ENCODE assay signal across 22 cellular contexts in the genomic region with DNA sequence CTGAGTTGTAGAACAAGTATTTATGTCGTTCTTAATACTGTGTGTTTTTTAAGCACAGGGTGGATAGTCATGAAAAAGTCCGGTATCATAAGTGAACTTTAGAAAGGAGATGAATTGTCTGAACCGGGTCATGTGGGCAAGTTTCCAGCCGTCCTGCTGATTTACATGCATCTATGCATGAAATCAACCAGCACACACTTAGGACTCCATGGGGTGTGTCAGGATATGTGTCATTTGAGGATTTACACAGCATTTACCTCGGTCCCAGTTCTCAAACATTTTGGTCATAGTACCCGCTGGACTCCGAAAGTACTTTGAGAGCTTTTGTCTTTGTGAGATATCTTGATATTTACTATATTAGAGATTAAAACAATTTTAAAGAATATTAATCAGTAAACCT. TPM values are rescaled to one million over a fixed set of nuclear protein-coding genes. Genes with fewer than 3 reads are reported as not detected.
A peak's percentile ranks its signal among the peaks of the same experiment; 100 is the strongest.
DNase-seq lines count a peak whose midpoint lies in the region; ATAC-seq, FAIRE-seq and TF ChIP-seq lines count a peak whose summit lies in the region.
"Had no signal": no experiment of that assay in that cellular context is flagged by ENCODE, and none has a peak within 500 bp of the region (broad histone marks: within the 10 kb centered on the region; RNA-seq: fewer than 3 reads in every experiment).

No MANE protein-coding gene starts in this region.

- dilution Hi-C loops in IMR-90 (cut with HindIII; ENCODE audit: low sequenced_read_pairs, unreplicated experiment) (no loop called here), keratinocyte (cut with MboI; ENCODE audit: extremely low pct_ligation_motif_present, low sequenced_read_pairs) (no loop called here)

- 0 out of 2 replicates have a peak overlapping the region, but pooled peaks have one; percentile 60 for H3K18ac ChIP-seq in IMR-90 (ENCODE audit: low read depth, low read length)

- H4K20me1 ChIP-seq in IMR-90 (ENCODE audit: insufficient read depth, low read length): no peaks in the 10 kb centered on the region
- no peaks in the 10 kb centered on the region for H4K20me1 ChIP-seq in keratinocyte (ENCODE audit: control insufficient read depth, extremely low read depth, insufficient read depth, low read length)
- H4K20me1 ChIP-seq: BLaER1 had no signal

- H3K27me3 Mint-ChIP-seq in natural killer cell treated with Interleukin-12 subunit alpha and Interleukin-12 subunit beta and Interleukin-15 and Interleukin-18, amount 100 ng/mL, for 72 hours: no peaks in the 10 kb centered on the region
- H3K27me3 Mint-ChIP-seq in chondrocyte (ENCODE audit: low read depth): no peaks in the 10 kb centered on the region
- H3K27me3 Mint-ChIP-seq: T-cell had no signal

- ATAC-seq in IMR-90 (ENCODE audit: low read depth): no peak
- no peak for ATAC-seq in left cardiac atrium
- no peak for ATAC-seq in natural killer cell treated with Interleukin-12 subunit alpha and Interleukin-12 subunit beta and Interleukin-15 and Interleukin-18, amount 100 ng/mL, for 72 hours
- ATAC-seq: CD8-positive, alpha-beta T cell; Right ventricle myocardium inferior; T-cell had no signal

- H2AFZ ChIP-seq in IMR-90 (replicated peaks; ENCODE audit: low read length, poor library complexity) (no peak overlapping the region), keratinocyte (ENCODE audit: control insufficient read depth, low read length) (no peak overlapping the region)
- H2AFZ ChIP-seq: PC-9 had no signal

- H3K27me3 ChIP-seq in IMR-90 (ENCODE audit: control insufficient read depth, insufficient read depth, low read length): no peaks in the 10 kb centered on the region
- no peaks in the 10 kb centered on the region for H3K27me3 ChIP-seq in keratinocyte (ENCODE audit: control insufficient read depth, extremely low read depth, insufficient read depth, low read length)
- H3K27me3 ChIP-seq: BLaER1 had no signal

- H3K36me3 ChIP-seq in IMR-90 (ENCODE audit: control insufficient read depth, insufficient read depth, low read length) (0 out of 2 replicates have a peak, but pooled peaks cover 3% of the 10 kb centered on the region), keratinocyte (ENCODE audit: control insufficient read depth in 2 of 2, extremely low read depth in 1 of 2, insufficient read depth in 2 of 2, low read length in 2 of 2) (no peaks in the 10 kb centered on the region)

- no peaks in the 10 kb centered on the region for H3K9me3 Mint-ChIP-seq in natural killer cell treated with Interleukin-12 subunit alpha and Interleukin-12 subunit beta and Interleukin-15 and Interleukin-18, amount 100 ng/mL, for 72 hours
- peaks cover 3% of the 10 kb centered on the region for H3K9me3 Mint-ChIP-seq in chondrocyte (ENCODE audit: low read depth)

- 0 out of 2 replicates have a peak overlapping the region, but pooled peaks have one; percentile 41 for H3K4ac ChIP-seq in IMR-90 (ENCODE audit: low read depth, low read length)

- no peaks in the 10 kb centered on the region for H3K79me2 ChIP-seq in keratinocyte (ENCODE audit: control insufficient read depth, insufficient read depth, low read length)

- no TSS peak for BruUV-seq in IMR-90 (replicated peaks; lab: Mats Ljungman, UMichigan)

- CTCF ChIA-PET in IMR-90 (lab: Yijun Ruan, JAX): no interaction called here

- no peak for TF ChIP-seq POLR2A in IMR-90 (IDR thresholded peaks at IDR 0.05; ENCODE audit: low read depth, low read length)

- no peak for TF ChIP-seq CTCF in IMR-90 (conservative IDR thresholded peaks at IDR 0.05; ENCODE audit: low read depth, low read length)
- TF ChIP-seq CTCF in keratinocyte (optimal IDR thresholded peaks at IDR 0.05 in 1 of 3, IDR thresholded peaks at IDR 0.05 in 1 of 3, conservative IDR thresholded peaks at IDR 0.05 in 1 of 3; ENCODE audit: extremely low read depth in 1 of 3, insufficient read depth in 2 of 3, low read length in 3 of 3): no peak
- no peak for TF ChIP-seq CTCF in chondrocyte (IDR thresholded peaks at IDR 0.05)

- H3K27ac Mint-ChIP-seq in natural killer cell treated with Interleukin-12 subunit alpha and Interleukin-12 subunit beta and Interleukin-15 and Interleukin-18, amount 100 ng/mL, for 72 hours: no peak overlapping the region
- H3K27ac Mint-ChIP-seq in chondrocyte (ENCODE audit: unreplicated experiment): no peak overlapping the region
- H3K27ac Mint-ChIP-seq: CD8-positive, alpha-beta T cell; T-cell had no signal

- TF ChIP-seq RAD21 in IMR-90 (IDR thresholded peaks at IDR 0.05; ENCODE audit: low read length): no peak

- no peaks in the 10 kb centered on the region for H3K9me3 ChIP-seq in IMR-90 (ENCODE audit: control insufficient read depth, insufficient read depth, low read length)
- no peaks in the 10 kb centered on the region for H3K9me3 ChIP-seq in keratinocyte (ENCODE audit: control insufficient read depth, low read depth, low read length)

- peak overlapping the region; percentile 77; the same call in 1 of the 2 replicates for H2AK5ac ChIP-seq in IMR-90 (ENCODE audit: low read depth, low read length)

- in situ Hi-C loops in IMR-90 (cut with MboI; ENCODE audit: low sequenced_read_pairs): no loop called here

- peak overlapping the region; percentile 74; the same call in 1 of the 3 replicates for H2BK15ac ChIP-seq in IMR-90 (ENCODE audit: low read depth, low read length)

- peak overlapping the region; percentile 61; the same call in 1 of the 2 replicates for H2BK120ac ChIP-seq in IMR-90 (ENCODE audit: low read depth, low read length)

- H3K9me1 ChIP-seq in IMR-90 (ENCODE audit: insufficient read depth, low read length) (0 out of 2 replicates have a peak, but pooled peaks cover 3% of the 10 kb centered on the region), keratinocyte (ENCODE audit: control insufficient read depth, extremely low read depth, insufficient read depth, low read length) (no peaks in the 10 kb centered on the region)

- H2BK20ac ChIP-seq in IMR-90 (ENCODE audit: low read depth, low read length): no peak overlapping the region; the same call in 1 of the 2 replicates

- intact Hi-C loops in IMR-90 (cut with micrococcal nuclease) (no loop called here), left cardiac atrium (cut with DNase I) (no loop called here)

- peak overlapping the region in 1 of 2 experiments; percentile 40; a peak in 1 of 4 replicates for H4K8ac ChIP-seq in IMR-90 (ENCODE audit: low read depth in 2 of 2, low read length in 2 of 2)

- H3K36me3 Mint-ChIP-seq in natural killer cell treated with Interleukin-12 subunit alpha and Interleukin-12 subunit beta and Interleukin-15 and Interleukin-18, amount 100 ng/mL, for 72 hours: peaks cover 6% of the 10 kb centered on the region
- no peaks in the 10 kb centered on the region for H3K36me3 Mint-ChIP-seq in chondrocyte (ENCODE audit: low read depth)

- no peak overlapping the region for H3K9ac ChIP-seq in IMR-90 (ENCODE audit: low read depth, low read length)
- H3K9ac ChIP-seq in keratinocyte (ENCODE audit: control insufficient read depth, extremely low read depth, insufficient read depth, low read length): no peak overlapping the region
- H3K9ac ChIP-seq: BLaER1, KMS-11 had no signal

- FAIRE-seq in keratinocyte (lab: Jason Lieb, UNC): peak; percentile 13
- FAIRE-seq: GM19239 had no signal

- peaks cover 8% of the 10 kb centered on the region for H3K4me1 ChIP-seq in IMR-90 (ENCODE audit: control insufficient read depth, insufficient read depth, low read length)
- peaks cover 4% of the 10 kb centered on the region for H3K4me1 ChIP-seq in keratinocyte (ENCODE audit: control insufficient read depth, extremely low read depth, insufficient read depth, low read length)
- H3K4me1 ChIP-seq: BLaER1 had no signal

- H2BK5ac ChIP-seq in IMR-90 (ENCODE audit: low read depth, low read length, poor library complexity, severe bottlenecking): peak overlapping the region; percentile 24

- 0 out of 2 replicates have a peak overlapping the region, but pooled peaks have one; percentile 52 for H3K14ac ChIP-seq in IMR-90 (replicated peaks; ENCODE audit: low read depth, low read length)

- H2AK9ac ChIP-seq in IMR-90 (replicated peaks; ENCODE audit: low read depth, low read length, poor library complexity): no peak overlapping the region

- no peak overlapping the region for H3K4me3 Mint-ChIP-seq in natural killer cell treated with Interleukin-12 subunit alpha and Interleukin-12 subunit beta and Interleukin-15 and Interleukin-18, amount 100 ng/mL, for 72 hours
- no peak overlapping the region for H3K4me3 Mint-ChIP-seq in chondrocyte (ENCODE audit: unreplicated experiment)
- H3K4me3 Mint-ChIP-seq: CD8-positive, alpha-beta T cell; H9; T-cell had no signal

- H3K79me1 ChIP-seq in IMR-90 (ENCODE audit: low read depth in 1 of 2, low read length in 2 of 2): peaks cover 0 to 3% of the 10 kb centered on the region in 2 experiments; a peak in 1 of 4 replicates

- H3K4me2 ChIP-seq in IMR-90 (ENCODE audit: low read depth, low read length) (no peak overlapping the region), keratinocyte (ENCODE audit: control insufficient read depth, extremely low read depth, insufficient read depth, low read depth, low read length) (no peak overlapping the region)
- H3K4me2 ChIP-seq: BLaER1, KMS-11, PC-9 had no signal

- no CpG with 5 or more reads among the region's 7 CpGs for WGBS in IMR-90 (ENCODE audit: extremely low coverage in 2 of 2, insufficient read length in 1 of 2), 2 experiments

- H3K23ac ChIP-seq in IMR-90 (ENCODE audit: low read depth, low read length): peak overlapping the region; percentile 24; the same call in 1 of the 2 replicates

- H3K4me3 ChIP-seq in IMR-90 (ENCODE audit: insufficient read depth, low read depth, low read length) (no peak overlapping the region), keratinocyte (ENCODE audit: control insufficient read depth in 2 of 3, extremely low read depth in 1 of 3, insufficient read depth in 2 of 3, low read depth in 1 of 3, low read length in 3 of 3) (no peak overlapping the region)
- H3K4me3 ChIP-seq: BLaER1, PC-9, SK-N-MC had no signal

- H4K91ac ChIP-seq in IMR-90 (ENCODE audit: insufficient read depth, low read depth, low read length): 0 out of 2 replicates have a peak overlapping the region, but pooled peaks have one; percentile 21

- peak; percentile 45 for DNase-seq in DMS79 treated with DMSO at 0.1 percent for 48 hours (lab: John Stamatoyannopoulos, UW)
- no peak for DNase-seq in DMS79 (lab: John Stamatoyannopoulos, UW)
- peak; percentile 9 for DNase-seq in IMR-90
- DNase-seq in SW480 (ENCODE audit: low spot score): peak; percentile 6
- DNase-seq in keratinocyte (ENCODE audit: low read depth, low spot score): no peak
- no peak for DNase-seq in left cardiac atrium
- no peak for DNase-seq in natural killer cell treated with Interleukin-12 subunit alpha and Interleukin-12 subunit beta and Interleukin-15 and Interleukin-18, amount 100 ng/mL, for 72 hours (ENCODE audit: low spot score)
- DNase-seq in chondrocyte (ENCODE audit: low spot score): no peak
- DNase-seq: CD8-positive, alpha-beta T cell; H9; MM.1S; NCI-H1092 treated with DMSO at 0.1 percent for 48 hours; NCI-H2081 treated with DMSO at 0.1 percent for 48 hours; NCI-H2227 treated with DMSO at 0.1 percent for 48 hours; NCI-H526; PC-9; T-cell had no signal

- H3K4me1 Mint-ChIP-seq in natural killer cell treated with Interleukin-12 subunit alpha and Interleukin-12 subunit beta and Interleukin-15 and Interleukin-18, amount 100 ng/mL, for 72 hours (ENCODE audit: low read depth in 2 of 2): no peaks in the 10 kb centered on the region
- H3K4me1 Mint-ChIP-seq in chondrocyte (ENCODE audit: low read depth): peaks cover 20% of the 10 kb centered on the region
- H3K4me1 Mint-ChIP-seq: T-cell had no signal

- POLR2A ChIA-PET in IMR-90 (lab: Charles Lee; ENCODE audit: unreplicated experiment): no interaction called here

- peak overlapping the region; percentile 67; the same call in 1 of the 2 replicates for H4K5ac ChIP-seq in IMR-90 (ENCODE audit: low read depth, low read length)

- H3K27ac ChIP-seq in IMR-90 (ENCODE audit: insufficient read depth, low read length): no peak overlapping the region
- H3K27ac ChIP-seq in keratinocyte (ENCODE audit: control insufficient read depth, insufficient read depth, low read length): no peak overlapping the region
- H3K27ac ChIP-seq: BLaER1, KMS-11, PC-9, SK-N-MC had no signal

- H3K56ac ChIP-seq in IMR-90 (ENCODE audit: extremely low read depth, insufficient read depth, low read length): no peak overlapping the region

RNA-seq across cellular contexts. Expression of a gene that starts 47.5 kb away (rescaled TPM):
- total RNA-seq in IMR-90 (2012; rRNA removed) (115 and 151 TPM in 2 replicates), left cardiac atrium (10 to 100 TPM; 15.1 to 15.4 TPM), chondrocyte (79.7 to 99.5 TPM (median 90.5 TPM) in 3 replicates)
- polyA plus RNA-seq in IMR-90 (2012; rRNA removed) (69.4 and 80.4 TPM in 2 replicates), keratinocyte (34.2 to 46.9 TPM (median 44.0 TPM) in 3 replicates)
- 40.7 and 86.9 TPM in 2 replicates for polyA plus RNA-seq in IMR-90 (2012; cell fraction: cytosol; rRNA removed)
- 10.9 and 32.1 TPM in 2 replicates for polyA plus RNA-seq in IMR-90 (2012; cell fraction: nucleus; rRNA removed; ENCODE audit: low replicate concordance)
- polyA plus RNA-seq in keratinocyte (2011; ENCODE audit: low read depth): 6.7 TPM
- polyA plus RNA-seq in keratinocyte (2011; cell fraction: cytosol; rRNA removed): 20.8 and 34.8 TPM in 2 replicates
- polyA plus RNA-seq in keratinocyte (2011; cell fraction: nucleus; rRNA removed): 32.5 and 32.8 TPM in 2 replicates
- polyA plus RNA-seq in keratinocyte (2012; ENCODE audit: low replicate concordance): 14.2 and 32.3 TPM in 2 replicates
- polyA minus RNA-seq in keratinocyte: 36.6 to 71.9 TPM (median 55.0 TPM) in 3 replicates
- 24.6 TPM for polyA minus RNA-seq in keratinocyte (2011; cell fraction: cytosol; rRNA and poly(A)+ RNA removed)
- 22.9 and 52.5 TPM in 2 replicates for polyA minus RNA-seq in keratinocyte (2011; cell fraction: nucleus; rRNA and poly(A)+ RNA removed)
- total RNA-seq in natural killer cell treated with Interleukin-12 subunit alpha and Interleukin-12 subunit beta and Interleukin-15 and Interleukin-18, amount 100 ng/mL, for 72 hours: 10 to 100 TPM; 37.4 to 65.5 TPM

Comparison
In these comparisons a context has a peak if more than half of its experiments do, and no peak if none do; other contexts are left out.
1. DNase-seq: peak in DMS79 treated with DMSO at 0.1 percent for 48 hours (single experiment), IMR-90 (single experiment) and SW480 (single experiment); none in DMS79 (single experiment), keratinocyte (single experiment), left cardiac atrium (single experiment), natural killer cell treated with Interleukin-12 subunit alpha and Interleukin-12 subunit beta and Interleukin-15 and Interleukin-18, amount 100 ng/mL, for 72 hours (single experiment) and chondrocyte (single experiment).